26 cellular contexts compared by ENCODE assay signal in genomic region chr2:174765576-174765975, GRCh38. TPM values are rescaled to one million over a fixed set of nuclear protein-coding genes. Genes with fewer than 3 reads are reported as not detected.
"Had no signal": no experiment of that assay in that cellular context is flagged by ENCODE, and none has a peak within 500 bp of the region (broad histone marks: within the 10 kb centered on the region; RNA-seq: fewer than 3 reads in every experiment).

No MANE protein-coding gene starts in this region.

- H3K4me1 ChIP-seq: esophagus squamous epithelium, spleen, vagina had no signal

- H3K36me3 ChIP-seq: brain microvascular endothelial cell, esophagus squamous epithelium, spleen, thoracic aorta, vagina had no signal

- DNase-seq: activated B cell treated with CpG ODN at 0.5 μM for 24 hours; activated CD4-positive, alpha-beta T cell treated with anti-CD3 and anti-CD28 coated beads for 36 hours; activated CD4-positive, alpha-beta T cell treated with anti-CD3 and anti-CD28 coated beads, Interleukin-2, amount 50 U/mL, for 4 hours; activated CD8-positive, alpha-beta memory T cell treated with anti-CD3 and anti-CD28 coated beads for 24 hours; activated CD8-positive, alpha-beta memory T cell treated with anti-CD3 and anti-CD28 coated beads, Interleukin-2, amount 50 U/mL, for 4 hours; activated T-cell treated with anti-CD3 and anti-CD28 coated beads, Interleukin-2, amount 50 U/mL, for 24 hours; aorta; brain microvascular endothelial cell; central memory CD4-positive, alpha-beta T cell; esophagus squamous epithelium; foreskin fibroblast; nucleus accumbens; spleen; stimulated activated CD4-positive, alpha-beta T cell treated with anti-CD3 and anti-CD28 coated beads, Interleukin-4, amount 100 ng/mL, for 1 hour; stimulated activated naive CD4-positive, alpha-beta T cell; T1000 had no signal

- H3K4me3 ChIP-seq: coronary artery, esophagus squamous epithelium, lung, spleen, thoracic aorta, vagina had no signal

- H3K27me3 ChIP-seq: brain microvascular endothelial cell, vagina had no signal

- H3K27ac ChIP-seq: brain microvascular endothelial cell, coronary artery, esophagus squamous epithelium, spleen, thoracic aorta, vagina had no signal

- ATAC-seq: activated CD4-positive, alpha-beta T cell treated with anti-CD3 and anti-CD28 coated beads for 36 hours; activated naive CD4-positive, alpha-beta T cell treated with anti-CD3 and anti-CD28 coated beads, Interleukin-2, amount 50 U/mL, for 72 hours; activated T-helper 17 cell treated with anti-CD3 and anti-CD28 coated beads, Interleukin-2, amount 50 U/mL, for 72 hours; left lobe of liver; natural killer cell treated with Interleukin-12 subunit alpha and Interleukin-12 subunit beta and Interleukin-15 and Interleukin-18, amount 100 ng/mL, for 72 hours had no signal

- H3K9me3 ChIP-seq: esophagus squamous epithelium, spleen, thoracic aorta, vagina had no signal

RNA-seq across cellular contexts. Expression of gene CHRNA1, which starts 1.3 kb away (rescaled TPM):
- total RNA-seq: activated B cell treated with CpG ODN at 0.5 μM for 24 hours; activated CD4-positive, alpha-beta T cell treated with anti-CD3 and anti-CD28 coated beads for 36 hours; activated naive CD4-positive, alpha-beta T cell treated with anti-CD3 and anti-CD28 coated beads, Interleukin-2, amount 50 U/mL, for 72 hours; aorta; esophagus squamous epithelium; kidney epithelial cell; left lobe of liver; lung; natural killer cell treated with Interleukin-12 subunit alpha and Interleukin-12 subunit beta and Interleukin-15 and Interleukin-18, amount 100 ng/mL, for 72 hours; T-helper 1 cell treated with Interleukin-12 subunit alpha and Interleukin-12 subunit beta and Interleukin-4 antibody, amounts not matched to agents 30 ng/mL and 1 ng/mL, for 36 hours; vagina had no signal
